Comparison of ENCODE assay signal across 1 cellular context in the genomic region with DNA sequence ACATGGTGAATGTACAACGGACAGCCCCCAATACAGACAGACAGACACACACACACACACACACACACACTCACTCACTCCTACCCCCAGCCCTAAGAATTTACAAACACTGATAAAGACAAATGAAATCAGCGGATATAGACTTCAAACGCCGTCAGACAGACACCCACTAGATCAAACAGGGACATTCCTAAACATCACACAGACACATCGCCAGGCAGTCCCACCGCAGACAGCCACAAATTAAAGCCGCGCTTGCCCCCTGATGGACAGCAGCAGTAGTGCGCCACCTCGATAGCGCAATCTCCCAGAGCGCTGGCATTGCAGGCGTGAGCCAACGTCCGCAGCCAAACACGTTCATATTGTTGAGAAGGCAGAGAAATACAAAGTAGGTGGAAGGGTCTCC.
TF ChIP-seq lines count a peak whose summit lies in the region.

No MANE protein-coding gene starts in this region.

TF ChIP-seq in K562, 482 proteins besides CTCF, POLR2A, EP300 and RAD21 (continued from another document and continues in another):
- TF ChIP-seq, protein P1, sequence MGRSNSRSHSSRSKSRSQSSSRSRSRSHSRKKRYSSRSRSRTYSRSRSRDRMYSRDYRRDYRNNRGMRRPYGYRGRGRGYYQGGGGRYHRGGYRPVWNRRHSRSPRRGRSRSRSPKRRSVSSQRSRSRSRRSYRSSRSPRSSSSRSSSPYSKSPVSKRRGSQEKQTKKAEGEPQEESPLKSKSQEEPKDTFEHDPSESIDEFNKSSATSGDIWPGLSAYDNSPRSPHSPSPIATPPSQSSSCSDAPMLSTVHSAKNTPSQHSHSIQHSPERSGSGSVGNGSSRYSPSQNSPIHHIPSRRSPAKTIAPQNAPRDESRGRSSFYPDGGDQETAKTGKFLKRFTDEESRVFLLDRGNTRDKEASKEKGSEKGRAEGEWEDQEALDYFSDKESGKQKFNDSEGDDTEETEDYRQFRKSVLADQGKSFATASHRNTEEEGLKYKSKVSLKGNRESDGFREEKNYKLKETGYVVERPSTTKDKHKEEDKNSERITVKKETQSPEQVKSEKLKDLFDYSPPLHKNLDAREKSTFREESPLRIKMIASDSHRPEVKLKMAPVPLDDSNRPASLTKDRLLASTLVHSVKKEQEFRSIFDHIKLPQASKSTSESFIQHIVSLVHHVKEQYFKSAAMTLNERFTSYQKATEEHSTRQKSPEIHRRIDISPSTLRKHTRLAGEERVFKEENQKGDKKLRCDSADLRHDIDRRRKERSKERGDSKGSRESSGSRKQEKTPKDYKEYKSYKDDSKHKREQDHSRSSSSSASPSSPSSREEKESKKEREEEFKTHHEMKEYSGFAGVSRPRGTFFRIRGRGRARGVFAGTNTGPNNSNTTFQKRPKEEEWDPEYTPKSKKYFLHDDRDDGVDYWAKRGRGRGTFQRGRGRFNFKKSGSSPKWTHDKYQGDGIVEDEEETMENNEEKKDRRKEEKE (IDR thresholded peaks at IDR 0.05; ENCODE audit: borderline replicate concordance in 1 of 2, control insufficient read depth in 1 of 2, low read depth in 2 of 2, low read length in 1 of 2), result no peak
- TF ChIP-seq PCBP2 (IDR thresholded peaks at IDR 0.05; ENCODE audit: low read depth, low read length, poor library complexity, severe bottlenecking), result no peak
- TF ChIP-seq ZNF318 (IDR thresholded peaks at IDR 0.05; ENCODE audit: borderline replicate concordance in 1 of 2, low read depth in 1 of 2), result no peak
- TF ChIP-seq ZNF778 (CRISPR knock-in tag; IDR thresholded peaks at IDR 0.05), result no peak
- TF ChIP-seq ZNF184 (CRISPR knock-in tag; IDR thresholded peaks at IDR 0.05), result no peak
- TF ChIP-seq RBM22 (IDR thresholded peaks at IDR 0.05; ENCODE audit: low read depth, low read length, poor library complexity, severe bottlenecking), result no peak
- TF ChIP-seq PHB (CRISPR knock-in tag; IDR thresholded peaks at IDR 0.05), result no peak
- TF ChIP-seq, protein P2, sequence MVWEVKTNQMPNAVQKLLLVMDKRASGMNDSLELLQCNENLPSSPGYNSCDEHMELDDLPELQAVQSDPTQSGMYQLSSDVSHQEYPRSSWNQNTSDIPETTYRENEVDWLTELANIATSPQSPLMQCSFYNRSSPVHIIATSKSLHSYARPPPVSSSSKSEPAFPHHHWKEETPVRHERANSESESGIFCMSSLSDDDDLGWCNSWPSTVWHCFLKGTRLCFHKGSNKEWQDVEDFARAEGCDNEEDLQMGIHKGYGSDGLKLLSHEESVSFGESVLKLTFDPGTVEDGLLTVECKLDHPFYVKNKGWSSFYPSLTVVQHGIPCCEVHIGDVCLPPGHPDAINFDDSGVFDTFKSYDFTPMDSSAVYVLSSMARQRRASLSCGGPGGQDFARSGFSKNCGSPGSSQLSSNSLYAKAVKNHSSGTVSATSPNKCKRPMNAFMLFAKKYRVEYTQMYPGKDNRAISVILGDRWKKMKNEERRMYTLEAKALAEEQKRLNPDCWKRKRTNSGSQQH (CRISPR knock-in tag; IDR thresholded peaks at IDR 0.05), result peak; percentile 58
- TF ChIP-seq, protein P3, sequence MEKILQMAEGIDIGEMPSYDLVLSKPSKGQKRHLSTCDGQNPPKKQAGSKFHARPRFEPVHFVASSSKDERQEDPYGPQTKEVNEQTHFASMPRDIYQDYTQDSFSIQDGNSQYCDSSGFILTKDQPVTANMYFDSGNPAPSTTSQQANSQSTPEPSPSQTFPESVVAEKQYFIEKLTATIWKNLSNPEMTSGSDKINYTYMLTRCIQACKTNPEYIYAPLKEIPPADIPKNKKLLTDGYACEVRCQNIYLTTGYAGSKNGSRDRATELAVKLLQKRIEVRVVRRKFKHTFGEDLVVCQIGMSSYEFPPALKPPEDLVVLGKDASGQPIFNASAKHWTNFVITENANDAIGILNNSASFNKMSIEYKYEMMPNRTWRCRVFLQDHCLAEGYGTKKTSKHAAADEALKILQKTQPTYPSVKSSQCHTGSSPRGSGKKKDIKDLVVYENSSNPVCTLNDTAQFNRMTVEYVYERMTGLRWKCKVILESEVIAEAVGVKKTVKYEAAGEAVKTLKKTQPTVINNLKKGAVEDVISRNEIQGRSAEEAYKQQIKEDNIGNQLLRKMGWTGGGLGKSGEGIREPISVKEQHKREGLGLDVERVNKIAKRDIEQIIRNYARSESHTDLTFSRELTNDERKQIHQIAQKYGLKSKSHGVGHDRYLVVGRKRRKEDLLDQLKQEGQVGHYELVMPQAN (IDR thresholded peaks at IDR 0.05; ENCODE audit: borderline replicate concordance), result no peak
- TF ChIP-seq, protein P4, sequence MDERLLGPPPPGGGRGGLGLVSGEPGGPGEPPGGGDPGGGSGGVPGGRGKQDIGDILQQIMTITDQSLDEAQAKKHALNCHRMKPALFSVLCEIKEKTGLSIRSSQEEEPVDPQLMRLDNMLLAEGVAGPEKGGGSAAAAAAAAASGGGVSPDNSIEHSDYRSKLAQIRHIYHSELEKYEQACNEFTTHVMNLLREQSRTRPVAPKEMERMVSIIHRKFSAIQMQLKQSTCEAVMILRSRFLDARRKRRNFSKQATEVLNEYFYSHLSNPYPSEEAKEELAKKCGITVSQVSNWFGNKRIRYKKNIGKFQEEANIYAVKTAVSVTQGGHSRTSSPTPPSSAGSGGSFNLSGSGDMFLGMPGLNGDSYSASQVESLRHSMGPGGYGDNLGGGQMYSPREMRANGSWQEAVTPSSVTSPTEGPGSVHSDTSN (CRISPR knock-in tag; IDR thresholded peaks at IDR 0.05; ENCODE audit: low read depth), result no peak
- TF ChIP-seq, protein P4 (tag; conservative IDR thresholded peaks at IDR 0.05; ENCODE audit: low read depth), result 0 out of 2 replicates have a peak, but pooled peaks have one; percentile 35
- TF ChIP-seq ZKSCAN1 (IDR thresholded peaks at IDR 0.05; ENCODE audit: low read depth, low read length), result no peak
- TF ChIP-seq ZNF717 (CRISPR knock-in tag; IDR thresholded peaks at IDR 0.05), result no peak
- TF ChIP-seq GATA2 (CRISPR knock-in tag; IDR thresholded peaks at IDR 0.05), result no peak
- TF ChIP-seq, protein P5, sequence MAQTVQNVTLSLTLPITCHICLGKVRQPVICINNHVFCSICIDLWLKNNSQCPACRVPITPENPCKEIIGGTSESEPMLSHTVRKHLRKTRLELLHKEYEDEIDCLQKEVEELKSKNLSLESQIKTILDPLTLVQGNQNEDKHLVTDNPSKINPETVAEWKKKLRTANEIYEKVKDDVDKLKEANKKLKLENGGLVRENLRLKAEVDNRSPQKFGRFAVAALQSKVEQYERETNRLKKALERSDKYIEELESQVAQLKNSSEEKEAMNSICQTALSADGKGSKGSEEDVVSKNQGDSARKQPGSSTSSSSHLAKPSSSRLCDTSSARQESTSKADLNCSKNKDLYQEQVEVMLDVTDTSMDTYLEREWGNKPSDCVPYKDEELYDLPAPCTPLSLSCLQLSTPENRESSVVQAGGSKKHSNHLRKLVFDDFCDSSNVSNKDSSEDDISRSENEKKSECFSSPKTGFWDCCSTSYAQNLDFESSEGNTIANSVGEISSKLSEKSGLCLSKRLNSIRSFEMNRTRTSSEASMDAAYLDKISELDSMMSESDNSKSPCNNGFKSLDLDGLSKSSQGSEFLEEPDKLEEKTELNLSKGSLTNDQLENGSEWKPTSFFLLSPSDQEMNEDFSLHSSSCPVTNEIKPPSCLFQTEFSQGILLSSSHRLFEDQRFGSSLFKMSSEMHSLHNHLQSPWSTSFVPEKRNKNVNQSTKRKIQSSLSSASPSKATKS (CRISPR knock-in tag; IDR thresholded peaks at IDR 0.05), result no peak
- TF ChIP-seq, protein P6, sequence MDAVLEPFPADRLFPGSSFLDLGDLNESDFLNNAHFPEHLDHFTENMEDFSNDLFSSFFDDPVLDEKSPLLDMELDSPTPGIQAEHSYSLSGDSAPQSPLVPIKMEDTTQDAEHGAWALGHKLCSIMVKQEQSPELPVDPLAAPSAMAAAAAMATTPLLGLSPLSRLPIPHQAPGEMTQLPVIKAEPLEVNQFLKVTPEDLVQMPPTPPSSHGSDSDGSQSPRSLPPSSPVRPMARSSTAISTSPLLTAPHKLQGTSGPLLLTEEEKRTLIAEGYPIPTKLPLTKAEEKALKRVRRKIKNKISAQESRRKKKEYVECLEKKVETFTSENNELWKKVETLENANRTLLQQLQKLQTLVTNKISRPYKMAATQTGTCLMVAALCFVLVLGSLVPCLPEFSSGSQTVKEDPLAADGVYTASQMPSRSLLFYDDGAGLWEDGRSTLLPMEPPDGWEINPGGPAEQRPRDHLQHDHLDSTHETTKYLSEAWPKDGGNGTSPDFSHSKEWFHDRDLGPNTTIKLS (IDR thresholded peaks at IDR 0.05; ENCODE audit: borderline replicate concordance, low read depth), result no peak
- TF ChIP-seq, protein P7, sequence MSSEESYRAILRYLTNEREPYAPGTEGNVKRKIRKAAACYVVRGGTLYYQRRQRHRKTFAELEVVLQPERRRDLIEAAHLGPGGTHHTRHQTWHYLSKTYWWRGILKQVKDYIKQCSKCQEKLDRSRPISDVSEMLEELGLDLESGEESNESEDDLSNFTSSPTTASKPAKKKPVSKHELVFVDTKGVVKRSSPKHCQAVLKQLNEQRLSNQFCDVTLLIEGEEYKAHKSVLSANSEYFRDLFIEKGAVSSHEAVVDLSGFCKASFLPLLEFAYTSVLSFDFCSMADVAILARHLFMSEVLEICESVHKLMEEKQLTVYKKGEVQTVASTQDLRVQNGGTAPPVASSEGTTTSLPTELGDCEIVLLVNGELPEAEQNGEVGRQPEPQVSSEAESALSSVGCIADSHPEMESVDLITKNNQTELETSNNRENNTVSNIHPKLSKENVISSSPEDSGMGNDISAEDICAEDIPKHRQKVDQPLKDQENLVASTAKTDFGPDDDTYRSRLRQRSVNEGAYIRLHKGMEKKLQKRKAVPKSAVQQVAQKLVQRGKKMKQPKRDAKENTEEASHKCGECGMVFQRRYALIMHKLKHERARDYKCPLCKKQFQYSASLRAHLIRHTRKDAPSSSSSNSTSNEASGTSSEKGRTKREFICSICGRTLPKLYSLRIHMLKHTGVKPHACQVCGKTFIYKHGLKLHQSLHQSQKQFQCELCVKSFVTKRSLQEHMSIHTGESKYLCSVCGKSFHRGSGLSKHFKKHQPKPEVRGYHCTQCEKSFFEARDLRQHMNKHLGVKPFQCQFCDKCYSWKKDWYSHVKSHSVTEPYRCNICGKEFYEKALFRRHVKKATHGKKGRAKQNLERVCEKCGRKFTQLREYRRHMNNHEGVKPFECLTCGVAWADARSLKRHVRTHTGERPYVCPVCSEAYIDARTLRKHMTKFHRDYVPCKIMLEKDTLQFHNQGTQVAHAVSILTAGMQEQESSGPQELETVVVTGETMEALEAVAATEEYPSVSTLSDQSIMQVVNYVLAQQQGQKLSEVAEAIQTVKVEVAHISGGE (CRISPR knock-in tag; IDR thresholded peaks at IDR 0.05), result no peak
- no peak for TF ChIP-seq ZNF696 (CRISPR knock-in tag; conservative IDR thresholded peaks at IDR 0.05)
- no peak for TF ChIP-seq MED1 (CRISPR knock-in tag; IDR thresholded peaks at IDR 0.05; ENCODE audit: borderline replicate concordance)
- peak; percentile 45 for TF ChIP-seq SMARCA4 (IDR thresholded peaks at IDR 0.05)
- no peak for TF ChIP-seq ZNF253 (CRISPR knock-in tag; conservative IDR thresholded peaks at IDR 0.05)
- no peak for TF ChIP-seq MTA2 (IDR thresholded peaks at IDR 0.05; ENCODE audit: low read depth)
- no peak for TF ChIP-seq TCF7 (IDR thresholded peaks at IDR 0.05; ENCODE audit: borderline replicate concordance)
- TF ChIP-seq ZNF830 (CRISPR knock-in tag; IDR thresholded peaks at IDR 0.05), result no peak
- TF ChIP-seq GATAD2A (IDR thresholded peaks at IDR 0.05), result no peak
